10 cellular contexts compared by ENCODE assay signal in genomic region chr11:65578667-65579066, GRCh38. TPM values are rescaled to one million over a fixed set of nuclear protein-coding genes. Genes with fewer than 3 reads are reported as not detected.
DNase-seq lines count a peak whose midpoint lies in the region; ATAC-seq, FAIRE-seq and TF ChIP-seq lines count a peak whose summit lies in the region.
"Had no signal": no experiment of that assay in that cellular context is flagged by ENCODE, and none has a peak within 500 bp of the region (broad histone marks: within the 10 kb centered on the region; RNA-seq: fewer than 3 reads in every experiment).

No MANE protein-coding gene starts in this region.

- peaks cover 36% of the 10 kb centered on the region for H3K36me3 Mint-ChIP-seq in MCF 10A (ENCODE audit: insufficient read depth, unreplicated experiment)
- H3K36me3 Mint-ChIP-seq in naive thymus-derived CD4-positive, alpha-beta T cell: peaks cover 0 to 14% (median 10%) of the 10 kb centered on the region in 5 donors
- no peaks in the 10 kb centered on the region for H3K36me3 Mint-ChIP-seq in type B pancreatic cell

- no peaks in the 10 kb centered on the region for H3K9me3 Mint-ChIP-seq in MCF 10A (ENCODE audit: unreplicated experiment)
- H3K9me3 Mint-ChIP-seq in naive thymus-derived CD4-positive, alpha-beta T cell: no peaks in the 10 kb centered on the region
- H3K9me3 Mint-ChIP-seq in type B pancreatic cell: no peaks in the 10 kb centered on the region

- TF ChIP-seq CTCF in MCF 10A (IDR thresholded peaks at IDR 0.05; ENCODE audit: unreplicated experiment) (no peak), breast epithelium (IDR thresholded peaks at IDR 0.05) (no peak), GM12878 (IDR thresholded peaks at IDR 0.05 in 2 of 3, conservative IDR thresholded peaks at IDR 0.05 in 1 of 3; ENCODE audit: control insufficient read depth in 2 of 3, extremely low read depth in 1 of 3, insufficient read depth in 1 of 3, low read depth in 3 of 3, low read length in 3 of 3) (no peak), type B pancreatic cell (conservative IDR thresholded peaks at IDR 0.05) (no peak), SK-N-SH (IDR thresholded peaks at IDR 0.05) (no peak)

- H4K20me1 ChIP-seq in GM12878 (ENCODE audit: control insufficient read depth, insufficient read depth) (no peaks in the 10 kb centered on the region; the same call in 1 of the 2 replicates), SK-N-SH (ENCODE audit: insufficient read depth) (peaks cover 18% of the 10 kb centered on the region)

- H3K4me3 Mint-ChIP-seq in MCF 10A (ENCODE audit: unreplicated experiment) (peak overlapping the region; percentile 3), type B pancreatic cell (peak overlapping the region; percentile 73)
- H3K4me3 Mint-ChIP-seq in naive thymus-derived CD4-positive, alpha-beta T cell: peak overlapping the region; percentile 55 to 99 (median 72)

- H3K4me2 ChIP-seq in GM12878 (ENCODE audit: control insufficient read depth, insufficient read depth) (no peak overlapping the region), SK-N-SH (no peak overlapping the region)

- peaks cover 28% of the 10 kb centered on the region for H3K4me1 Mint-ChIP-seq in MCF 10A (ENCODE audit: insufficient read depth, unreplicated experiment)
- peaks cover 19 to 43% (median 38%) of the 10 kb centered on the region in 7 donors for H3K4me1 Mint-ChIP-seq in naive thymus-derived CD4-positive, alpha-beta T cell
- peaks cover 17% of the 10 kb centered on the region for H3K4me1 Mint-ChIP-seq in type B pancreatic cell (ENCODE audit: unreplicated experiment)

- H3K4me1 ChIP-seq in breast epithelium (peaks cover 23 to 24% of the 10 kb centered on the region in 2 donors), GM12878 (ENCODE audit: control insufficient read depth, insufficient read depth, low read length) (peaks cover 17% of the 10 kb centered on the region), SK-N-SH (ENCODE audit: control insufficient read depth in 1 of 2, insufficient read depth in 2 of 2, low read depth in 1 of 2, low read length in 1 of 2) (peaks cover 28 to 33% of the 10 kb centered on the region in 2 experiments; a peak in 3 of 4 replicates)
- H3K4me1 ChIP-seq in naive thymus-derived CD4-positive, alpha-beta T cell (ENCODE audit: control insufficient read depth in 2 of 2, insufficient read depth in 2 of 2, low read length in 2 of 2): peaks cover 25 to 29% of the 10 kb centered on the region in 2 donors

- POLR2A ChIA-PET in MCF 10A (lab: Yijun Ruan, JAX): no interaction called here
- POLR2A ChIA-PET in GM12878 (lab: Charles Lee): interaction anchor here (0.5 to 4.9 kb wide), 3 partner anchors 9 to 613 kb away, joined by 3 to 129 read pairs (median 34); partner anchors contain the start of genes MAP3K11 and PCNX3
- POLR2A ChIA-PET in naive thymus-derived CD4-positive, alpha-beta T cell (lab: Charles Lee): interaction anchor here (0.6 to 4.2 kb wide), 2 partner anchors 38 to 103 kb away, joined by 3 to 29 read pairs; no protein-coding TSS in a partner anchor
- POLR2A ChIA-PET in SK-N-SH (lab: Yijun Ruan, JAX): no interaction called here

- BruUV-seq in MCF 10A (replicated peaks; lab: Mats Ljungman, UMichigan) (no TSS peak), GM12878 (replicated peaks; lab: Mats Ljungman, UMichigan) (no TSS peak)

- peaks cover 46% of the 10 kb centered on the region for H3K79me2 ChIP-seq in GM12878 (ENCODE audit: control insufficient read depth, insufficient read depth, low read length)
- peaks cover 36% of the 10 kb centered on the region for H3K79me2 ChIP-seq in SK-N-SH (ENCODE audit: insufficient read depth)

- H3K9me3 ChIP-seq in breast epithelium (no peaks in the 10 kb centered on the region), GM12878 (replicated peaks; ENCODE audit: control insufficient read depth, insufficient read depth, low read length) (no peaks in the 10 kb centered on the region), SK-N-SH (no peaks in the 10 kb centered on the region)
- no peaks in the 10 kb centered on the region for H3K9me3 ChIP-seq in naive thymus-derived CD4-positive, alpha-beta T cell (ENCODE audit: control insufficient read depth in 2 of 3, low read length in 3 of 3)

- H3K27me3 ChIP-seq in breast epithelium: no peaks in the 10 kb centered on the region
- H3K27me3 ChIP-seq in GM12878 (replicated peaks in 1 of 2; ENCODE audit: control insufficient read depth in 2 of 2, insufficient read depth in 2 of 2, low read length in 1 of 2): no peaks in the 10 kb centered on the region
- H3K27me3 ChIP-seq in naive thymus-derived CD4-positive, alpha-beta T cell (ENCODE audit: control insufficient read depth in 2 of 2, insufficient read depth in 2 of 2, low read length in 2 of 2): no peaks in the 10 kb centered on the region
- H3K27me3 ChIP-seq in SK-N-SH (ENCODE audit: insufficient read depth): no peaks in the 10 kb centered on the region
- H3K27me3 ChIP-seq: brain microvascular endothelial cell had no signal

- WGBS in GM12878 (ENCODE audit: insufficient coverage, insufficient replicate concordance, low lambda C conversion rate, missing lambda C conversion rate): 97% methylated on average over 3 of the region's 3 CpGs
- 97% methylated on average over 3 of the region's 3 CpGs for WGBS in SK-N-SH (ENCODE audit: low lambda C conversion rate)

- SMC1A ChIA-PET in GM12878 (lab: Charles Lee; ENCODE audit: uncharacterized antibody, unreplicated experiment): interaction anchor here (0.6 to 4.2 kb wide), 2 partner anchors 9 to 15 kb away, joined by 3 to 93 read pairs; no protein-coding TSS in a partner anchor

- H3F3A ChIP-seq in SK-N-SH (replicated peaks; ENCODE audit: insufficient read depth): peaks cover 35% of the 10 kb centered on the region

- H3K27me3 Mint-ChIP-seq in MCF 10A (ENCODE audit: insufficient read depth, unreplicated experiment): no peaks in the 10 kb centered on the region
- H3K27me3 Mint-ChIP-seq in naive thymus-derived CD4-positive, alpha-beta T cell: no peaks in the 10 kb centered on the region
- H3K27me3 Mint-ChIP-seq in type B pancreatic cell: peaks cover 29% of the 10 kb centered on the region

- no peak for TF ChIP-seq RAD21 in GM12878 (IDR thresholded peaks at IDR 0.05; ENCODE audit: insufficient read depth, low read depth, low read length)
- TF ChIP-seq RAD21 in SK-N-SH (IDR thresholded peaks at IDR 0.05; ENCODE audit: low read length): no peak

- RAD21 ChIA-PET in GM12878 (lab: Charles Lee; ENCODE audit: unreplicated experiment): interaction anchor here (0.9 to 4.0 kb wide), 2 partner anchors 9 to 37 kb away, joined by 3 to 132 read pairs; no protein-coding TSS in a partner anchor

- TF ChIP-seq POLR2A in breast epithelium (IDR thresholded peaks at IDR 0.05): no peak
- TF ChIP-seq POLR2A in GM12878 (IDR thresholded peaks at IDR 0.05; ENCODE audit: low read depth, low read length): peak; percentile 40; the same call in 1 of the 2 replicates

- H3K9ac ChIP-seq in GM12878 (ENCODE audit: control insufficient read depth, insufficient read depth, low read length) (no peak overlapping the region), SK-N-SH (no peak overlapping the region)

- DNase-seq in MCF 10A (ENCODE audit: unreplicated experiment) (no peak), breast epithelium (ENCODE audit: low spot score in 2 of 2) (no peak), GM12878 (ENCODE audit: low read depth, low spot score) (no peak), type B pancreatic cell (ENCODE audit: extremely low spot score, unreplicated experiment) (no peak), SK-N-SH (no peak), medulla oblongata (ENCODE audit: extremely low spot score) (no peak), SW 1271 (lab: John Stamatoyannopoulos, UW) (no peak)
- DNase-seq in naive thymus-derived CD4-positive, alpha-beta T cell: no peak
- DNase-seq: brain microvascular endothelial cell, Kasumi-1 had no signal

- FAIRE-seq in GM12878 (lab: Jason Lieb, UNC): no peak

- TF ChIP-seq EP300 in GM12878 (IDR thresholded peaks at IDR 0.05; ENCODE audit: borderline replicate concordance in 1 of 2, control insufficient read depth in 1 of 2, low read depth in 2 of 2, low read length in 2 of 2) (no peak), SK-N-SH (IDR thresholded peaks at IDR 0.05; ENCODE audit: borderline replicate concordance in 1 of 2, low read depth in 1 of 2, low read length in 1 of 2) (no peak)

- no peaks in the 10 kb centered on the region for H3K9me2 ChIP-seq in SK-N-SH

- H3K4me3 ChIP-seq in breast epithelium (no peak overlapping the region), GM12878 (0 out of 2 replicates have a peak overlapping the region, but pooled peaks have one; percentile 1), SK-N-SH (ENCODE audit: low read depth in 2 of 2, low read length in 1 of 2) (no peak overlapping the region)
- H3K4me3 ChIP-seq in naive thymus-derived CD4-positive, alpha-beta T cell (ENCODE audit: low read length): no peak overlapping the region

- in situ Hi-C loops in GM12878 (cut with MboI): no loop called here

- no peak overlapping the region for H3K27ac ChIP-seq in breast epithelium
- no peak overlapping the region; the same call in 1 of the 2 replicates for H3K27ac ChIP-seq in GM12878 (ENCODE audit: control insufficient read depth, insufficient read depth)
- peak overlapping the region; percentile 96 for H3K27ac ChIP-seq in naive thymus-derived CD4-positive, alpha-beta T cell (ENCODE audit: low read depth, low read length)
- no peak overlapping the region; a peak in 1 of 4 replicates for H3K27ac ChIP-seq in SK-N-SH (ENCODE audit: low read depth in 2 of 2, low read length in 1 of 2)
- H3K27ac ChIP-seq: brain microvascular endothelial cell had no signal

- no peak for ATAC-seq in GM12878
- no peak for ATAC-seq in naive thymus-derived CD4-positive, alpha-beta T cell

- no peaks in the 10 kb centered on the region for H3K36me3 ChIP-seq in breast epithelium
- peaks cover 5 to 15% of the 10 kb centered on the region in 2 experiments; a peak in 3 of 4 replicates for H3K36me3 ChIP-seq in GM12878 (ENCODE audit: control insufficient read depth in 2 of 2, insufficient read depth in 2 of 2, low read length in 1 of 2)
- peaks cover 10 to 51% (median 17%) of the 10 kb centered on the region in 3 experiments for H3K36me3 ChIP-seq in naive thymus-derived CD4-positive, alpha-beta T cell (ENCODE audit: control insufficient read depth in 2 of 3, insufficient read depth in 3 of 3, low read length in 3 of 3)
- peaks cover 20 to 46% of the 10 kb centered on the region in 2 experiments for H3K36me3 ChIP-seq in SK-N-SH (replicated peaks in 1 of 2; ENCODE audit: control insufficient read depth in 1 of 2, insufficient read depth in 2 of 2, low read length in 1 of 2)

- H3K27ac Mint-ChIP-seq in MCF 10A (ENCODE audit: low read depth, unreplicated experiment) (peak overlapping the region; percentile 68), type B pancreatic cell (peak overlapping the region; percentile 62)
- H3K27ac Mint-ChIP-seq in naive thymus-derived CD4-positive, alpha-beta T cell: peak overlapping the region; percentile 8 to 88 (median 74)

- intact Hi-C loops in MCF 10A (cut with micrococcal nuclease) (no loop called here), breast epithelium (cut with DNase I; ENCODE audit: low total_unique reads) (loop anchor here (5.0 kb wide), 1 partner anchor 34 kb away; the partner anchor contains the start of gene MAP3K11), GM12878 (cut with micrococcal nuclease; ENCODE audit: unreplicated experiment) (no loop called here)
- intact Hi-C loops in naive thymus-derived CD4-positive, alpha-beta T cell (cut with micrococcal nuclease): no loop called here

- CTCF ChIA-PET in MCF 10A (lab: Yijun Ruan, JAX) (interaction anchor here (1.9 kb wide), 1 partner anchor 15 kb away, joined by 10 read pairs; no protein-coding TSS in a partner anchor), GM12878 (lab: Yijun Ruan, JAX) (interaction anchor here (5.7 kb wide), 1 partner anchor 9 kb away, joined by 130 read pairs; no protein-coding TSS in a partner anchor), SK-N-SH (lab: Yijun Ruan, JAX) (interaction anchor here (0.6 to 13.3 kb wide), 2 partner anchors 13 to 111 kb away, joined by 4 to 216 read pairs; partner anchors contain the start of gene KCNK7)
- CTCF ChIA-PET in naive thymus-derived CD4-positive, alpha-beta T cell (lab: Charles Lee): no interaction called here

- H2AFZ ChIP-seq in GM12878 (ENCODE audit: control insufficient read depth, low read depth, low read length) (no peak overlapping the region), SK-N-SH (ENCODE audit: low read depth) (no peak overlapping the region)

RNA-seq across cellular contexts. Expression of gene EHBP1L1, which starts 2.8 kb away (rescaled TPM):
- total RNA-seq in MCF 10A (2022) (31.3 and 40.6 TPM in 2 replicates), breast epithelium (10 to 100 TPM; 28.0 to 68.8 (median 33.4) TPM), GM12878 (2014; rRNA removed) (63.3 and 74.6 TPM in 2 replicates), GM12878 (2014; rRNA removed; fragmentation: Illumina TruSeq; extraction: Trizol) (32.9 and 37.1 TPM in 2 replicates), GM12878 (2021) (90.7 and 92.7 TPM in 2 replicates), type B pancreatic cell (ENCODE audit: low replicate concordance) (10.9 and 14.7 TPM in 2 replicates)
- 101 and 114 TPM in 2 replicates for total RNA-seq in GM12878 (2013; cell fraction: nucleolus; rRNA removed)
- polyA plus RNA-seq in GM12878 (2011; ENCODE audit: low read depth): 22.5 TPM
- polyA plus RNA-seq in GM12878 (2011; rRNA removed) (21.5 and 28.4 TPM in 2 replicates), GM12878 (2014; fragmentation: Illumina TruSeq; extraction: Trizol) (34.3 and 39.8 TPM in 2 replicates), GM12878 (2014; fragmentation: Nextera tagmentation; extraction: Ambion mirVana) (under 1 TPM; 0.06 to 0.09 TPM), GM12878 (2014; rRNA removed) (99.4 and 117 TPM in 2 replicates), GM12878 (2016; fragmentation: Nextera tagmentation; extraction: Ambion mirVana) (10 to 100 TPM; 15.5 to 18.9 TPM), SK-N-SH (2012; rRNA removed) (35.1 and 48.7 TPM in 2 replicates)
- 37.0 and 59.7 TPM in 2 replicates for polyA plus RNA-seq in GM12878 (2011; cell fraction: cytosol; rRNA removed)
- 195 and 323 TPM in 2 replicates for polyA plus RNA-seq in GM12878 (2011; cell fraction: nucleus; rRNA removed)
- 52.1 and 68.8 TPM in 2 replicates for polyA plus RNA-seq in GM12878 (2012)
- polyA minus RNA-seq in GM12878 (2011; rRNA and poly(A)+ RNA removed): 22.7 and 40.4 TPM in 2 replicates
- polyA minus RNA-seq in GM12878 (2011; cell fraction: cytosol; rRNA and poly(A)+ RNA removed): 33.2 and 33.8 TPM in 2 replicates
- 24.8 and 46.7 TPM in 2 replicates for polyA minus RNA-seq in GM12878 (2011; cell fraction: nucleus; rRNA and poly(A)+ RNA removed)
- 100 to 1,000 TPM; 108 to 207 (median 128) TPM for total RNA-seq in naive thymus-derived CD4-positive, alpha-beta T cell
- polyA plus RNA-seq in naive thymus-derived CD4-positive, alpha-beta T cell: 10 to 100 TPM; 12.3 to 14.2 TPM
- polyA plus RNA-seq in SK-N-SH (2012; cell fraction: cytosol; rRNA removed): 17.6 and 25.5 TPM in 2 replicates
- polyA plus RNA-seq in SK-N-SH (2012; cell fraction: nucleus; rRNA removed): 163 and 263 TPM in 2 replicates

RNA-seq across cellular contexts. Expression of gene FAM89B, which starts 6.3 kb away (rescaled TPM):
- total RNA-seq in MCF 10A (2022) (16.7 and 21.6 TPM in 2 replicates), breast epithelium (10 to 100 TPM; 37.4 to 51.4 (median 40.8) TPM), GM12878 (2014; rRNA removed) (26.2 and 32.0 TPM in 2 replicates), GM12878 (2014; rRNA removed; fragmentation: Illumina TruSeq; extraction: Trizol) (7.2 and 10.4 TPM in 2 replicates), GM12878 (2021) (28.5 and 29.6 TPM in 2 replicates), type B pancreatic cell (ENCODE audit: low replicate concordance) (55.7 and 56.1 TPM in 2 replicates)
- total RNA-seq in GM12878 (2013; cell fraction: nucleolus; rRNA removed): 6.1 and 7.8 TPM in 2 replicates
- polyA plus RNA-seq in GM12878 (2011; ENCODE audit: low read depth): 4.4 TPM
- polyA plus RNA-seq in GM12878 (2011; rRNA removed) (3.6 and 8.0 TPM in 2 replicates), GM12878 (2014; fragmentation: Illumina TruSeq; extraction: Trizol) (0.74 and 9.1 TPM in 2 replicates), GM12878 (2014; fragmentation: Nextera tagmentation; extraction: Ambion mirVana) (1 to 10 TPM in 1 of 2 experiments, under 1 TPM in 1; 0.34 to 2.2 TPM), GM12878 (2014; rRNA removed) (36.7 and 50.7 TPM in 2 replicates), GM12878 (2016; fragmentation: Nextera tagmentation; extraction: Ambion mirVana) (10 to 100 TPM in 1 of 2 experiments, 1 to 10 TPM in 1; 2.8 to 26.6 TPM), SK-N-SH (2012; rRNA removed) (61.3 and 65.3 TPM in 2 replicates)
- 16.4 and 28.8 TPM in 2 replicates for polyA plus RNA-seq in GM12878 (2011; cell fraction: cytosol; rRNA removed)
- 29.2 and 30.4 TPM in 2 replicates for polyA plus RNA-seq in GM12878 (2011; cell fraction: nucleus; rRNA removed)
- polyA plus RNA-seq in GM12878 (2012): 11.8 and 13.3 TPM in 2 replicates
- polyA minus RNA-seq in GM12878 (2011; rRNA and poly(A)+ RNA removed): 4.4 and 9.6 TPM in 2 replicates
- polyA minus RNA-seq in GM12878 (2011; cell fraction: cytosol; rRNA and poly(A)+ RNA removed): 4.0 and 5.7 TPM in 2 replicates
- polyA minus RNA-seq in GM12878 (2011; cell fraction: nucleus; rRNA and poly(A)+ RNA removed): 16.1 and 24.5 TPM in 2 replicates
- 10 to 100 TPM; 33.0 to 59.7 (median 45.3) TPM for total RNA-seq in naive thymus-derived CD4-positive, alpha-beta T cell
- polyA plus RNA-seq in naive thymus-derived CD4-positive, alpha-beta T cell: 100 to 1,000 TPM in 1 of 2 donors, 10 to 100 TPM in 1; 87.7 to 115 TPM
- 19.9 and 37.5 TPM in 2 replicates for polyA plus RNA-seq in SK-N-SH (2012; cell fraction: cytosol; rRNA removed)
- polyA plus RNA-seq in SK-N-SH (2012; cell fraction: nucleus; rRNA removed): 38.7 and 41.4 TPM in 2 replicates

RNA-seq across cellular contexts. Expression of gene ZNRD2, which starts 8.4 kb away (rescaled TPM):
- 65.4 and 68.5 TPM in 2 replicates for total RNA-seq in MCF 10A (2022)
- 10 to 100 TPM; 48.9 to 60.0 (median 59.4) TPM for total RNA-seq in breast epithelium
- 31.8 and 42.8 TPM in 2 replicates for total RNA-seq in GM12878 (2013; cell fraction: nucleolus; rRNA removed)
- total RNA-seq in GM12878 (2014; rRNA removed): 71.3 and 77.0 TPM in 2 replicates
- total RNA-seq in GM12878 (2014; rRNA removed; fragmentation: Illumina TruSeq; extraction: Trizol): 20.0 and 24.8 TPM in 2 replicates
- total RNA-seq in GM12878 (2021): 62.0 and 63.3 TPM in 2 replicates
- 35.6 TPM for polyA plus RNA-seq in GM12878 (2011; ENCODE audit: low read depth)
- polyA plus RNA-seq in GM12878 (2011; rRNA removed): 13.4 and 32.2 TPM in 2 replicates
- polyA plus RNA-seq in GM12878 (2011; cell fraction: cytosol; rRNA removed): 60.6 and 85.4 TPM in 2 replicates
- polyA plus RNA-seq in GM12878 (2011; cell fraction: nucleus; rRNA removed): 70.4 and 75.4 TPM in 2 replicates
- polyA plus RNA-seq in GM12878 (2012): 43.7 and 53.4 TPM in 2 replicates
- polyA plus RNA-seq in GM12878 (2014; fragmentation: Illumina TruSeq; extraction: Trizol): 1.2 and 7.9 TPM in 2 replicates
- 10 to 100 TPM; 14.8 to 48.7 TPM for polyA plus RNA-seq in GM12878 (2014; fragmentation: Nextera tagmentation; extraction: Ambion mirVana)
- polyA plus RNA-seq in GM12878 (2014; rRNA removed): 74.8 and 79.0 TPM in 2 replicates
- 100 to 1,000 TPM; 107 to 111 TPM for polyA plus RNA-seq in GM12878 (2016; fragmentation: Nextera tagmentation; extraction: Ambion mirVana)
- 5.0 and 12.2 TPM in 2 replicates for polyA minus RNA-seq in GM12878 (2011; rRNA and poly(A)+ RNA removed)
- polyA minus RNA-seq in GM12878 (2011; cell fraction: cytosol; rRNA and poly(A)+ RNA removed): 5.8 and 6.9 TPM in 2 replicates
- 32.3 and 48.6 TPM in 2 replicates for polyA minus RNA-seq in GM12878 (2011; cell fraction: nucleus; rRNA and poly(A)+ RNA removed)
- total RNA-seq in naive thymus-derived CD4-positive, alpha-beta T cell: 10 to 100 TPM; 29.1 to 40.9 (median 32.9) TPM
- polyA plus RNA-seq in naive thymus-derived CD4-positive, alpha-beta T cell: 10 to 100 TPM; 82.6 to 86.0 TPM
- total RNA-seq in type B pancreatic cell (ENCODE audit: low replicate concordance): 32.2 and 33.9 TPM in 2 replicates
- polyA plus RNA-seq in SK-N-SH (2012; rRNA removed): 62.5 and 78.1 TPM in 2 replicates
- 32.6 and 44.8 TPM in 2 replicates for polyA plus RNA-seq in SK-N-SH (2012; cell fraction: cytosol; rRNA removed)
- polyA plus RNA-seq in SK-N-SH (2012; cell fraction: nucleus; rRNA removed): 76.5 and 92.5 TPM in 2 replicates

RNA-seq across cellular contexts. Expression of gene KCNK7, which starts 16.9 kb away (rescaled TPM):
- total RNA-seq in MCF 10A (2022) (0.25 TPM in 1 of 2 replicates, not detected in the other), breast epithelium (1 to 10 TPM in 1 of 3 donors, under 1 TPM in 2; 0.33 to 2.2 (median 0.80) TPM), GM12878 (2014; rRNA removed) (0.16 and 0.23 TPM in 2 replicates), GM12878 (2014; rRNA removed; fragmentation: Illumina TruSeq; extraction: Trizol) (not detected in 2 replicates), GM12878 (2021) (0.29 and 0.54 TPM in 2 replicates), type B pancreatic cell (ENCODE audit: low replicate concordance) (0.36 and 1.1 TPM in 2 replicates)
- total RNA-seq in GM12878 (2013; cell fraction: nucleolus; rRNA removed): 0.42 and 0.67 TPM in 2 replicates
- polyA plus RNA-seq in GM12878 (2011; ENCODE audit: low read depth): not detected
- polyA plus RNA-seq in GM12878 (2011; rRNA removed) (not detected in 2 replicates), GM12878 (2014; fragmentation: Illumina TruSeq; extraction: Trizol) (not detected in 2 replicates), GM12878 (2014; fragmentation: Nextera tagmentation; extraction: Ambion mirVana) (under 1 TPM in 1 of 2 experiments, not detected in 1; 0.11 TPM), GM12878 (2014; rRNA removed) (0.15 TPM in 1 of 2 replicates, not detected in the other), GM12878 (2016; fragmentation: Nextera tagmentation; extraction: Ambion mirVana) (not detected), SK-N-SH (2012; rRNA removed) (0.34 and 0.58 TPM in 2 replicates)
- 0.08 TPM in 1 of 2 replicates, not detected in the other for polyA plus RNA-seq in GM12878 (2011; cell fraction: cytosol; rRNA removed)
- polyA plus RNA-seq in GM12878 (2011; cell fraction: nucleus; rRNA removed): 0.16 and 0.46 TPM in 2 replicates
- 0.08 and 0.80 TPM in 2 replicates for polyA plus RNA-seq in GM12878 (2012)
- polyA minus RNA-seq in GM12878 (2011; rRNA and poly(A)+ RNA removed): 1.4 TPM in 1 of 2 replicates, not detected in the other
- polyA minus RNA-seq in GM12878 (2011; cell fraction: cytosol; rRNA and poly(A)+ RNA removed): not detected in 2 replicates
- not detected in 2 replicates for polyA minus RNA-seq in GM12878 (2011; cell fraction: nucleus; rRNA and poly(A)+ RNA removed)
- 1 to 10 TPM; 2.1 to 9.2 (median 4.8) TPM for total RNA-seq in naive thymus-derived CD4-positive, alpha-beta T cell
- under 1 TPM in 1 of 2 donors, not detected in 1; 0.25 TPM for polyA plus RNA-seq in naive thymus-derived CD4-positive, alpha-beta T cell
- 0.09 and 0.26 TPM in 2 replicates for polyA plus RNA-seq in SK-N-SH (2012; cell fraction: cytosol; rRNA removed)
- 1.4 and 3.2 TPM in 2 replicates for polyA plus RNA-seq in SK-N-SH (2012; cell fraction: nucleus; rRNA removed)

RNA-seq across cellular contexts. Expression of gene LTBP3, which starts 20.5 kb away (rescaled TPM):
- total RNA-seq in MCF 10A (2022) (10.6 and 11.0 TPM in 2 replicates), breast epithelium (10 to 100 TPM; 63.0 to 98.9 (median 95.7) TPM), GM12878 (2014; rRNA removed) (8.5 and 9.0 TPM in 2 replicates), GM12878 (2014; rRNA removed; fragmentation: Illumina TruSeq; extraction: Trizol) (1.2 and 2.2 TPM in 2 replicates), GM12878 (2021) (8.0 and 9.0 TPM in 2 replicates), type B pancreatic cell (ENCODE audit: low replicate concordance) (71.8 and 74.1 TPM in 2 replicates)
- total RNA-seq in GM12878 (2013; cell fraction: nucleolus; rRNA removed): 8.6 and 11.6 TPM in 2 replicates
- 12.8 TPM for polyA plus RNA-seq in GM12878 (2011; ENCODE audit: low read depth)
- polyA plus RNA-seq in GM12878 (2011; rRNA removed) (3.1 and 7.0 TPM in 2 replicates), GM12878 (2014; fragmentation: Illumina TruSeq; extraction: Trizol) (1.00 and 2.3 TPM in 2 replicates), GM12878 (2014; fragmentation: Nextera tagmentation; extraction: Ambion mirVana) (not detected), GM12878 (2014; rRNA removed) (12.2 and 14.7 TPM in 2 replicates), GM12878 (2016; fragmentation: Nextera tagmentation; extraction: Ambion mirVana) (1 to 10 TPM; 4.0 to 5.5 TPM), SK-N-SH (2012; rRNA removed) (92.1 and 167 TPM in 2 replicates)
- polyA plus RNA-seq in GM12878 (2011; cell fraction: cytosol; rRNA removed): 14.4 and 24.0 TPM in 2 replicates
- polyA plus RNA-seq in GM12878 (2011; cell fraction: nucleus; rRNA removed): 47.3 and 52.7 TPM in 2 replicates
- polyA plus RNA-seq in GM12878 (2012): 15.6 and 16.4 TPM in 2 replicates
- 3.8 and 4.7 TPM in 2 replicates for polyA minus RNA-seq in GM12878 (2011; rRNA and poly(A)+ RNA removed)
- polyA minus RNA-seq in GM12878 (2011; cell fraction: cytosol; rRNA and poly(A)+ RNA removed): 5.6 and 6.7 TPM in 2 replicates
- 6.6 and 12.8 TPM in 2 replicates for polyA minus RNA-seq in GM12878 (2011; cell fraction: nucleus; rRNA and poly(A)+ RNA removed)
- 100 to 1,000 TPM in 4 of 5 experiments, 10 to 100 TPM in 1; 91.4 to 288 (median 280) TPM for total RNA-seq in naive thymus-derived CD4-positive, alpha-beta T cell
- polyA plus RNA-seq in naive thymus-derived CD4-positive, alpha-beta T cell: 10 to 100 TPM; 18.7 to 41.2 TPM
- polyA plus RNA-seq in SK-N-SH (2012; cell fraction: cytosol; rRNA removed): 62.4 and 112 TPM in 2 replicates
- 691 and 1,438 TPM in 2 replicates for polyA plus RNA-seq in SK-N-SH (2012; cell fraction: nucleus; rRNA removed)

Comparison
In these comparisons a context has a peak if more than half of its experiments do, and no peak if none do; other contexts are left out.
1. H3K4me3 Mint-ChIP-seq: peak in every context shown above with its lines; median percentile 73 in type B pancreatic cell; 72 in naive thymus-derived CD4-positive, alpha-beta T cell; 3 in MCF 10A.
2. POLR2A ChIA-PET loops: an anchor here in GM12878 (0.5 to 4.9 kb wide) and naive thymus-derived CD4-positive, alpha-beta T cell (0.6 to 4.2 kb wide); none called in MCF 10A and SK-N-SH.